Comparison of ENCODE assay signal across 8 cellular contexts in the genomic region with DNA sequence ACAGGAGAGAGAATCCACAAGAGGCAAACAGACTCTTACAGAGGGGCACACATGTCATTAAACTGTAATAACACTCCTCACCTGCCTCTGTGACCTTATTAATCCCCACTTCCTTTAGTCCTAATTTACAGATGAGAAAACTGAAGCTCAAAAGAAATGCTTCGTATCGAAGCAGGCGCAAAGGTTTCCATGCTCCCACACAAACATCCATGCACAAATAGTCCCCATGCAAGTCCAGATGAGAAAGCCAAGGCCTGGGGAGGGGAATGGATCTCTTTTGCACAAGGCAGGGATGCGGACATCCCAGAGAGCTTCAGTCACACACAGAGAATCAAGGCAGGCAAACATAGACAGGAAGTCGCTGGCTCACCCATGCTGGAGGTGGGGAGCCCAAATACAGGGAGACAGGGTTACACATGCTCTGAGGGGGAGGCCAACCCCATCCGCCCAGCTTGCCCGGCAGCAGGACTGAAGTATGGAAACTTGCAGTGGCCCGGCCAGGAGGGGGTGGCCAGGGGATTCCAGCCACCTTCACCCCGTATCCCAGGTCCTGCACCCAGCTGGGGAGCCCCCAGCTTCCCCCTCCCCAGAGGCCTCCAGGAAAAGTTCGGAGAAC. TPM values are rescaled to one million over a fixed set of nuclear protein-coding genes. Genes with fewer than 3 reads are reported as not detected.
DNase-seq lines count a peak whose midpoint lies in the region; ATAC-seq and TF ChIP-seq lines count a peak whose summit lies in the region.

No MANE protein-coding gene starts in this region.

- H3K9ac ChIP-seq in fibroblast of lung (ENCODE audit: insufficient read depth, low read length): no peak overlapping the region

- no peak overlapping the region for H2AFZ ChIP-seq in fibroblast of lung (ENCODE audit: low read length)

- peak; percentile 21 for DNase-seq in NCI-H2171 treated with DMSO at 0.1 percent for 48 hours (lab: John Stamatoyannopoulos, UW)
- DNase-seq in NCI-H2171 (lab: John Stamatoyannopoulos, UW): no peak
- no peak for DNase-seq in RWPE2 (ENCODE audit: low spot score)
- no peak for DNase-seq in fibroblast of lung (ENCODE audit: low read depth in 2 of 2)
- DNase-seq in CD1c-positive myeloid dendritic cell (ENCODE audit: extremely low spot score): no peak

- peak overlapping the region; percentile 70 for H3K27ac ChIP-seq in RWPE2 (ENCODE audit: poor library complexity, severe bottlenecking)
- no peak overlapping the region for H3K27ac ChIP-seq in fibroblast of lung (ENCODE audit: insufficient read depth, low read length)
- H3K27ac ChIP-seq in skin epidermis: peak overlapping the region; percentile 19 to 91 (median 76)

- no peaks in the 10 kb centered on the region for H3K79me2 ChIP-seq in fibroblast of lung (ENCODE audit: control insufficient read depth, insufficient read depth, low read length)

- peak overlapping the region; percentile 63 for H3K4me3 ChIP-seq in RWPE2 (ENCODE audit: severe bottlenecking)
- H3K4me3 ChIP-seq in fibroblast of lung (replicated peaks in 1 of 4; ENCODE audit: control extremely low read depth in 1 of 4, insufficient read depth in 1 of 4, low read depth in 3 of 4, low read length in 4 of 4): peak overlapping the region in 1 of 4 experiments; percentile 33
- H3K4me3 ChIP-seq in skin epidermis: peak overlapping the region; percentile 42 to 64 (median 53)

- H3K36me3 ChIP-seq in RWPE2 (ENCODE audit: low read depth) (no peaks in the 10 kb centered on the region), fibroblast of lung (ENCODE audit: control insufficient read depth, insufficient read depth, low read length) (no peaks in the 10 kb centered on the region)

- peak overlapping the region; percentile 35 for H3K4me2 ChIP-seq in fibroblast of lung (ENCODE audit: extremely low read depth, insufficient read depth, low read length)

- no peaks in the 10 kb centered on the region for H4K20me1 ChIP-seq in fibroblast of lung (ENCODE audit: control insufficient read depth, extremely low read depth, insufficient read depth, low read length)

- no peak for TF ChIP-seq CTCF in RWPE2 (IDR thresholded peaks at IDR 0.05; ENCODE audit: poor library complexity, severe bottlenecking)
- no peak for TF ChIP-seq CTCF in fibroblast of lung (conservative IDR thresholded peaks at IDR 0.05 in 1 of 2, IDR thresholded peaks at IDR 0.05 in 1 of 2; ENCODE audit: low read depth in 1 of 2, low read length in 2 of 2)

- H3K9me3 ChIP-seq in RWPE2 (ENCODE audit: severe bottlenecking) (no peaks in the 10 kb centered on the region), fibroblast of lung (ENCODE audit: control insufficient read depth, insufficient read depth, low read depth, low read length) (no peaks in the 10 kb centered on the region)

- ATAC-seq in RWPE2 (ENCODE audit: low read depth): peak; percentile 71
- ATAC-seq in GM18519 (IDR thresholded peaks at IDR 0.05; ENCODE audit: low FRiP score, unreplicated experiment): no peak
- ATAC-seq in HG03159 (IDR thresholded peaks at IDR 0.05; ENCODE audit: unreplicated experiment): no peak

- H3K27me3 ChIP-seq in RWPE2 (ENCODE audit: insufficient read depth, poor library complexity, severe bottlenecking) (no peaks in the 10 kb centered on the region), fibroblast of lung (ENCODE audit: control insufficient read depth, insufficient read depth, low read length) (peaks cover 45% of the 10 kb centered on the region)

- H3K4me1 ChIP-seq in RWPE2 (ENCODE audit: insufficient read depth, poor library complexity, severe bottlenecking) (peaks cover 3% of the 10 kb centered on the region), fibroblast of lung (ENCODE audit: control insufficient read depth, extremely low read depth, insufficient read depth, low read length) (peaks cover 4% of the 10 kb centered on the region)

RNA-seq across cellular contexts. Expression of gene S1PR5, which starts 0.5 kb away (rescaled TPM):
- total RNA-seq in fibroblast of lung: under 0.01 TPM in 1 of 2 replicates, not detected in the other
- 0.02 and 0.19 TPM in 2 replicates for polyA plus RNA-seq in fibroblast of lung
- polyA plus RNA-seq in fibroblast of lung (2012): 0.15 TPM in 1 of 2 replicates, not detected in the other
- not detected in 2 replicates for polyA minus RNA-seq in fibroblast of lung (ENCODE audit: low replicate concordance)

RNA-seq across cellular contexts. Expression of gene KEAP1, which starts 13.6 kb away (rescaled TPM):
- total RNA-seq in fibroblast of lung: 81.7 and 103 TPM in 2 replicates
- 36.1 and 51.3 TPM in 2 replicates for polyA plus RNA-seq in fibroblast of lung
- 53.7 and 78.4 TPM in 2 replicates for polyA plus RNA-seq in fibroblast of lung (2012)
- polyA minus RNA-seq in fibroblast of lung (ENCODE audit: low replicate concordance): 237 and 316 TPM in 2 replicates

RNA-seq across cellular contexts. Expression of gene ATG4D, which starts 26.9 kb away (rescaled TPM):
- total RNA-seq in fibroblast of lung: 13.4 and 14.9 TPM in 2 replicates
- 7.2 and 12.8 TPM in 2 replicates for polyA plus RNA-seq in fibroblast of lung
- polyA plus RNA-seq in fibroblast of lung (2012): 12.5 and 19.3 TPM in 2 replicates
- polyA minus RNA-seq in fibroblast of lung (ENCODE audit: low replicate concordance): 22.8 and 39.0 TPM in 2 replicates

RNA-seq across cellular contexts. Expression of gene KRI1, which starts 49.0 kb away (rescaled TPM):
- total RNA-seq in fibroblast of lung: 8.6 and 10.0 TPM in 2 replicates
- 9.4 and 12.6 TPM in 2 replicates for polyA plus RNA-seq in fibroblast of lung
- polyA plus RNA-seq in fibroblast of lung (2012): 11.8 and 15.9 TPM in 2 replicates
- 7.6 and 17.5 TPM in 2 replicates for polyA minus RNA-seq in fibroblast of lung (ENCODE audit: low replicate concordance)

RNA-seq across cellular contexts. Expression of gene CDKN2D, which starts 52.0 kb away (rescaled TPM):
- 3.9 and 10.7 TPM in 2 replicates for total RNA-seq in fibroblast of lung
- 9.7 and 15.7 TPM in 2 replicates for polyA plus RNA-seq in fibroblast of lung
- 8.5 and 17.1 TPM in 2 replicates for polyA plus RNA-seq in fibroblast of lung (2012)
- 4.0 and 17.0 TPM in 2 replicates for polyA minus RNA-seq in fibroblast of lung (ENCODE audit: low replicate concordance)
